ENCODE assay signal across 15 cellular contexts in the genomic region with DNA sequence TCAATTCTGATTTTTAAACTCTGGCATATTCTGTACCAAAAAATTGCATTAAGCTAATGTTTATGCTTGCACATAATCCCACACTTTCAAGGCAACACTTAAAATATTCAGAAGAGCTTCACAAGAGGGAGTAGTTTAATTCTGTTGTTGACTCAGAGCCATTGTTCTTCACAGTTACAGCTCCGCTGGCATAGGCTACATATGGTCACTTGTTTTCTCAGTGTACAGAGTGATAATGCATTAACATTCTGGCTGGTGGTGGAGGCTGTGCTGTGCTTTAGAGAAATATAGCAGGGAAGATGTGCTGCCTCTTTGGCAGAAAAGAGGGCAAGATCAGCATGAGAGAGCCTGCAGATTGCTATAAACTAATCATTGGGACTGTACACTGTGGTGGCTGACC. TPM values are rescaled to one million over a fixed set of nuclear protein-coding genes. Genes with fewer than 3 reads are reported as not detected.
DNase-seq lines count a peak whose midpoint lies in the region; ATAC-seq and TF ChIP-seq lines count a peak whose summit lies in the region.
"Had no signal": no experiment of that assay in that cellular context is flagged by ENCODE, and none has a peak within 500 bp of the region (broad histone marks: within the 10 kb centered on the region; RNA-seq: fewer than 3 reads in every experiment).

No MANE protein-coding gene starts in this region.

- H3K36me3 ChIP-seq in lower lobe of right lung, result no peaks in the 10 kb centered on the region
- H3K36me3 ChIP-seq in stomach, result no peaks in the 10 kb centered on the region
- H3K36me3 ChIP-seq: prostate gland had no signal

- no peak for TF ChIP-seq CTCF in C4-2B (conservative IDR thresholded peaks at IDR 0.05)
- no peak for TF ChIP-seq CTCF in lower lobe of right lung (IDR thresholded peaks at IDR 0.05)
- TF ChIP-seq CTCF in GM13977 (IDR thresholded peaks at IDR 0.05; ENCODE audit: extremely low read depth, insufficient read depth, missing control alignments), result no peak
- no peak for TF ChIP-seq CTCF in stomach (IDR thresholded peaks at IDR 0.05)

- H3K9me3 ChIP-seq in lower lobe of right lung, result no peaks in the 10 kb centered on the region
- no peaks in the 10 kb centered on the region for H3K9me3 ChIP-seq in stomach
- H3K9me3 ChIP-seq: prostate gland had no signal

- peak; percentile 35 for DNase-seq in NCI-H128 (lab: John Stamatoyannopoulos, UW; ENCODE audit: unreplicated experiment)
- peak; percentile 65 for DNase-seq in NCI-H774 (lab: John Stamatoyannopoulos, UW)
- no peak for DNase-seq in lower lobe of right lung
- no peak for DNase-seq in iPS-NIHi7 (ENCODE audit: extremely low spot score)
- DNase-seq in GM13977 (ENCODE audit: low spot score), result no peak
- no peak for DNase-seq in stomach
- DNase-seq: activated CD4-positive, alpha-beta T cell treated with anti-CD3 and anti-CD28 coated beads, Interleukin-2, amount 10 ng/mL, durations not matched to agents 24 days and 14 days; activated T-cell treated with anti-CD3 and anti-CD28 coated beads, Interleukin-2, amount 50 U/mL, for 4 hours; immature natural killer cell; NCI-H2029 had no signal

- H3K27me3 ChIP-seq in lower lobe of right lung (ENCODE audit: low read depth) (no peaks in the 10 kb centered on the region), stomach (no peaks in the 10 kb centered on the region)

- 33 to 68% (median 41%) methylated on average over 1 of the region's 1 CpG for WGBS in stomach, 5 donors

- intact Hi-C loops in lower lobe of right lung (cut with DNase I), result no loop called here
- intact Hi-C loops in stomach (cut with DNase I; ENCODE audit: low total_unique reads), result no loop called here

- in situ Hi-C loops in GM13977 (cut with MboI; ENCODE audit: low pct_unique_long_range_greater_than_20kb, low sequenced_read_pairs, unreplicated experiment), result no loop called here

- 0 out of 2 replicates have a peak overlapping the region, but pooled peaks have one; percentile 16 for H3K27ac ChIP-seq in C4-2B
- H3K27ac ChIP-seq in lower lobe of right lung, result no peak overlapping the region
- peak overlapping the region in 2 of 5 donors; percentile 15 to 53 for H3K27ac ChIP-seq in stomach
- H3K27ac ChIP-seq: KMS-11, prostate gland had no signal

- peaks cover 12% of the 10 kb centered on the region for H3K4me1 ChIP-seq in lower lobe of right lung
- peaks cover 0 to 19% (median 10%) of the 10 kb centered on the region in 4 donors for H3K4me1 ChIP-seq in stomach
- H3K4me1 ChIP-seq: prostate gland had no signal

- no peak for TF ChIP-seq POLR2A in stomach (IDR thresholded peaks at IDR 0.05)

- TF ChIP-seq EP300 in stomach (IDR thresholded peaks at IDR 0.05), result no peak

- ATAC-seq in lower lobe of right lung (peak; percentile 38 to 56), GM18511 (IDR thresholded peaks at IDR 0.05; ENCODE audit: unreplicated experiment) (no peak)
- ATAC-seq: activated T-cell treated with anti-CD3 and anti-CD28 coated beads, Interleukin-2, amount 50 U/mL, for 4 hours had no signal

- H3K4me3 ChIP-seq in lower lobe of right lung (no peak overlapping the region), stomach (no peak overlapping the region)
- H3K4me3 ChIP-seq: prostate gland had no signal

RNA-seq across cellular contexts. Expression of gene NLGN1, which starts 13.3 kb away (rescaled TPM):
- total RNA-seq in lower lobe of right lung (3.9 TPM), stomach (10 to 100 TPM in 3 of 5 donors, 1 to 10 TPM in 1, not detected in 1; 4.8 to 45.2 (median 10.4) TPM)
- polyA plus RNA-seq in stomach, result under 1 TPM; 0.15 to 0.38 (median 0.37) TPM
- total RNA-seq: activated CD4-positive, alpha-beta T cell treated with anti-CD3 and anti-CD28 coated beads, Interleukin-2, amount 10 ng/mL, durations not matched to agents 24 days and 14 days; activated T-cell treated with anti-CD3 and anti-CD28 coated beads, Interleukin-2, amount 50 U/mL, for 4 hours; T-helper 2 cell treated with Interferon-gamma antibody and Interleukin-4, amounts not matched to agents 100 ng/mL and 5 ng/mL, for 36 hours had no signal
- polyA plus RNA-seq: immature natural killer cell had no signal

Comparison
In these comparisons a context has a peak if more than half of its experiments do, and no peak if none do; other contexts are left out.
1. DNase-seq: peak in NCI-H128 (single experiment) and NCI-H774 (single experiment); none in lower lobe of right lung (single experiment), iPS-NIHi7 (single experiment), GM13977 (single experiment) and stomach (single experiment).